Comparison of ENCODE assay signal across 23 cellular contexts in genomic region chr7:113636727-113637421, GRCh38.
DNase-seq lines count a peak whose midpoint lies in the region; ATAC-seq and TF ChIP-seq lines count a peak whose summit lies in the region.
"Had no signal": no experiment of that assay in that cellular context is flagged by ENCODE, and none has a peak within 500 bp of the region (broad histone marks: within the 10 kb centered on the region; RNA-seq: fewer than 3 reads in every experiment).

No MANE protein-coding gene starts in this region.

- no peak overlapping the region for H3K27ac Mint-ChIP-seq in T-helper 2 cell treated with Interferon-gamma antibody and Interleukin-4, amounts not matched to agents 5 μg/mL and 100 μg/mL, for 36 hours
- H3K27ac Mint-ChIP-seq: activated naive CD4-positive, alpha-beta T cell treated with anti-CD3 and anti-CD28 coated beads for 36 hours; CD4-positive, alpha-beta T cell; dendritic cell treated with granulocyte-macrophage colony-stimulating factor and Interleukin-4, amounts not matched to agents 40 ng/mL and 50 ng/mL, for 4 days; stimulated activated naive CD8-positive, alpha-beta T cell treated with anti-CD3 and anti-CD28 coated beads, Interleukin-15, amount 100 ng/mL, for 72 hours had no signal

- H3K27me3 ChIP-seq in ACC112 (ENCODE audit: insufficient read depth, low read length): no peaks in the 10 kb centered on the region
- no peaks in the 10 kb centered on the region for H3K27me3 ChIP-seq in brain microvascular endothelial cell (replicated peaks)
- H3K27me3 ChIP-seq: hepatocyte, neutrophil had no signal

- in situ Hi-C loops in brain microvascular endothelial cell (cut with HindIII; ENCODE audit: low pct_ligation_motif_present, low sequenced_read_pairs): no loop called here

- no peak overlapping the region for H3K4me3 Mint-ChIP-seq in T-helper 2 cell treated with Interferon-gamma antibody and Interleukin-4, amounts not matched to agents 5 μg/mL and 100 μg/mL, for 36 hours
- H3K4me3 Mint-ChIP-seq: activated naive CD4-positive, alpha-beta T cell treated with anti-CD3 and anti-CD28 coated beads for 36 hours; CD4-positive, alpha-beta T cell; dendritic cell treated with granulocyte-macrophage colony-stimulating factor and Interleukin-4, amounts not matched to agents 40 ng/mL and 50 ng/mL, for 4 days; stimulated activated naive CD8-positive, alpha-beta T cell treated with anti-CD3 and anti-CD28 coated beads, Interleukin-15, amount 100 ng/mL, for 72 hours had no signal

- no peaks in the 10 kb centered on the region for H3K36me3 ChIP-seq in ACC112 (ENCODE audit: insufficient read depth, low read length)
- no peaks in the 10 kb centered on the region for H3K36me3 ChIP-seq in brain microvascular endothelial cell (replicated peaks)
- H3K36me3 ChIP-seq: neutrophil had no signal

- no peak for TF ChIP-seq CTCF in brain microvascular endothelial cell (IDR thresholded peaks at IDR 0.05; ENCODE audit: low read depth, low read length, missing control alignments)

- peak overlapping the region; percentile 50 for H2AFZ ChIP-seq in ACC112 (ENCODE audit: low read length, unreplicated experiment)
- H2AFZ ChIP-seq: hepatocyte had no signal

- H3K4me1 Mint-ChIP-seq in T-helper 2 cell treated with Interferon-gamma antibody and Interleukin-4, amounts not matched to agents 5 μg/mL and 100 μg/mL, for 36 hours (ENCODE audit: low read depth): no peaks in the 10 kb centered on the region
- H3K4me1 Mint-ChIP-seq: stimulated activated naive CD8-positive, alpha-beta T cell treated with anti-CD3 and anti-CD28 coated beads, Interleukin-15, amount 100 ng/mL, for 72 hours had no signal

- DNase-seq in LHCN-M2 (ENCODE audit: low read depth) (peak; percentile 72), brain microvascular endothelial cell (peak; percentile 71), kidney tubule cell (ENCODE audit: low spot score) (peak; percentile 60), cerebellum (ENCODE audit: low spot score) (no peak), NCI-H345 (lab: John Stamatoyannopoulos, UW) (no peak)
- DNase-seq in T-helper 2 cell treated with Interferon-gamma antibody and Interleukin-4, amounts not matched to agents 5 μg/mL and 100 μg/mL, for 36 hours (ENCODE audit: low spot score): no peak
- DNase-seq: ACHN; activated CD4-positive, alpha-beta T cell treated with anti-CD3 and anti-CD28 coated beads for 4 hours; activated CD8-positive, alpha-beta memory T cell treated with anti-CD3 and anti-CD28 coated beads, Interleukin-2, amount 50 U/mL, for 4 hours; activated naive CD4-positive, alpha-beta T cell treated with anti-CD3 and anti-CD28 coated beads for 36 hours; CD4-positive, alpha-beta T cell; DMS79 treated with DMSO at 0.1 percent for 48 hours; erythroblast; mucosa of descending colon; NCI-H1930; NCI-H526; right cardiac atrium; stimulated activated naive CD8-positive, alpha-beta T cell treated with anti-CD3 and anti-CD28 coated beads, Interleukin-15, amount 100 ng/mL, for 72 hours had no signal

- H3K27ac ChIP-seq in ACC112 (ENCODE audit: low read depth, low read length): peak overlapping the region; percentile 77
- H3K27ac ChIP-seq in brain microvascular endothelial cell: peak overlapping the region; percentile 8
- H3K27ac ChIP-seq: hepatocyte, neutrophil had no signal

- H3K4me3 ChIP-seq in ACC112 (ENCODE audit: low read depth, low read length): peak overlapping the region; percentile 29; the same call in 1 of the 2 replicates
- no peak overlapping the region for H3K4me3 ChIP-seq in brain microvascular endothelial cell (ENCODE audit: low read depth, low read length)
- H3K4me3 ChIP-seq: hepatocyte, mucosa of descending colon had no signal

- ATAC-seq in GM21786 (IDR thresholded peaks at IDR 0.05; ENCODE audit: unreplicated experiment): no peak
- ATAC-seq: mucosa of descending colon; right cardiac atrium; stimulated activated naive CD8-positive, alpha-beta T cell treated with anti-CD3 and anti-CD28 coated beads, Interleukin-15, amount 100 ng/mL, for 72 hours had no signal

- H3K79me2 ChIP-seq in ACC112 (ENCODE audit: control insufficient read depth, insufficient read depth, low read length, unreplicated experiment): no peaks in the 10 kb centered on the region
- H3K79me2 ChIP-seq: hepatocyte had no signal

- H3K36me3 Mint-ChIP-seq in T-helper 2 cell treated with Interferon-gamma antibody and Interleukin-4, amounts not matched to agents 5 μg/mL and 100 μg/mL, for 36 hours (ENCODE audit: low read depth): no peaks in the 10 kb centered on the region

- peaks cover 24% of the 10 kb centered on the region for H3K4me1 ChIP-seq in ACC112 (ENCODE audit: control insufficient read depth, insufficient read depth, low read length, unreplicated experiment)

- no peaks in the 10 kb centered on the region for H3K27me3 Mint-ChIP-seq in T-helper 2 cell treated with Interferon-gamma antibody and Interleukin-4, amounts not matched to agents 5 μg/mL and 100 μg/mL, for 36 hours (ENCODE audit: low read depth)
- H3K27me3 Mint-ChIP-seq: CD4-positive, alpha-beta T cell; dendritic cell treated with granulocyte-macrophage colony-stimulating factor and Interleukin-4, amounts not matched to agents 40 ng/mL and 50 ng/mL, for 4 days; stimulated activated naive CD8-positive, alpha-beta T cell treated with anti-CD3 and anti-CD28 coated beads, Interleukin-15, amount 100 ng/mL, for 72 hours had no signal

- H3K9me3 Mint-ChIP-seq in T-helper 2 cell treated with Interferon-gamma antibody and Interleukin-4, amounts not matched to agents 5 μg/mL and 100 μg/mL, for 36 hours: no peaks in the 10 kb centered on the region
- H3K9me3 Mint-ChIP-seq: CD4-positive, alpha-beta T cell; stimulated activated naive CD8-positive, alpha-beta T cell treated with anti-CD3 and anti-CD28 coated beads, Interleukin-15, amount 100 ng/mL, for 72 hours had no signal

Comparison
In these comparisons a context has a peak if more than half of its experiments do, and no peak if none do; other contexts are left out.
1. DNase-seq: peak in LHCN-M2 (single experiment), brain microvascular endothelial cell (single experiment) and kidney tubule cell (single experiment); none in cerebellum (single experiment), NCI-H345 (single experiment) and T-helper 2 cell treated with Interferon-gamma antibody and Interleukin-4, amounts not matched to agents 5 μg/mL and 100 μg/mL, for 36 hours (single experiment).